31 cellular contexts compared by ENCODE assay signal in genomic region chr4:137812258-137812657, GRCh38.
"Had no signal": no experiment of that assay in that cellular context is flagged by ENCODE, and none has a peak within 500 bp of the region (broad histone marks: within the 10 kb centered on the region; RNA-seq: fewer than 3 reads in every experiment).

No MANE protein-coding gene starts in this region.

- H3K27ac ChIP-seq: adrenal gland, body of pancreas, esophagus muscularis mucosa, foreskin keratinocyte, gastrocnemius medialis, heart left ventricle had no signal

- FAIRE-seq: colon had no signal

- H3K9me3 ChIP-seq: body of pancreas, esophagus muscularis mucosa, gastrocnemius medialis had no signal

- H3K27me3 ChIP-seq: adrenal gland, body of pancreas, esophagus muscularis mucosa, foreskin keratinocyte, gastrocnemius medialis, heart left ventricle had no signal

- H3K4me3 ChIP-seq: adrenal gland, body of pancreas, esophagus muscularis mucosa, gastrocnemius medialis, heart left ventricle had no signal

- DNase-seq: activated CD4-positive, alpha-beta memory T cell treated with anti-CD3 and anti-CD28 coated beads for 36 hours; activated CD4-positive, alpha-beta T cell treated with anti-CD3 and anti-CD28 coated beads for 36 hours; activated CD4-positive, alpha-beta T cell treated with anti-CD3 and anti-CD28 coated beads, Interleukin-2, amount 10 ng/mL, durations not matched to agents 24 days and 14 days; activated CD4-positive, CD25-positive, alpha-beta regulatory T cell; activated CD4-positive, CD25-positive, alpha-beta regulatory T cell treated with anti-CD3 and anti-CD28 coated beads, Interleukin-2, amount 50 U/mL, for 72 hours; activated CD8-positive, alpha-beta memory T cell treated with anti-CD3 and anti-CD28 coated beads, Interleukin-2, amount 10 ng/mL, durations not matched to agents 7 days and 5 days; activated CD8-positive, alpha-beta memory T cell treated with anti-CD3 and anti-CD28 coated beads, Interleukin-2, amount 50 U/mL, for 4 hours; activated CD8-positive, alpha-beta T cell treated with anti-CD3 and anti-CD28 coated beads, Interleukin-2, amount 10 ng/mL, durations not matched to agents 7 days and 5 days; activated effector memory CD4-positive, alpha-beta T cell treated with anti-CD3 and anti-CD28 coated beads, Interleukin-2, amount 50 U/mL, for 16 hours; activated naive CD4-positive, alpha-beta T cell treated with anti-CD3 and anti-CD28 coated beads for 36 hours; activated naive CD8-positive, alpha-beta T cell treated with anti-CD3 and anti-CD28 coated beads for 36 hours; activated naive CD8-positive, alpha-beta T cell treated with anti-CD3 and anti-CD28 coated beads, Interleukin-2, amount 50 U/mL, for 24 hours; activated T-cell treated with anti-CD3 and anti-CD28 coated beads, Interleukin-2, amount 50 U/mL, for 1 hour; activated T-cell treated with anti-CD3 and anti-CD28 coated beads, Interleukin-2, amount 50 U/mL, for 48 hours; adrenal gland; amygdala; aorta; body of pancreas; caudate nucleus; cortex of kidney; dermis blood vessel endothelial cell; effector CD4-positive, alpha-beta T cell; effector memory CD8-positive, alpha-beta T cell; erythroblast; foreskin keratinocyte; gastrocnemius medialis; glutamatergic neuron; heart left ventricle; T-helper 2 cell had no signal

- ATAC-seq: activated CD4-positive, alpha-beta T cell treated with anti-CD3 and anti-CD28 coated beads for 36 hours; activated CD8-positive, alpha-beta memory T cell treated with anti-CD3 and anti-CD28 coated beads, Interleukin-2, amount 10 ng/mL, durations not matched to agents 7 days and 5 days; activated CD8-positive, alpha-beta T cell treated with anti-CD3 and anti-CD28 coated beads, Interleukin-2, amount 10 ng/mL, durations not matched to agents 7 days and 5 days; activated naive CD8-positive, alpha-beta T cell treated with anti-CD3 and anti-CD28 coated beads, Interleukin-2, amount 50 U/mL, for 24 hours; body of pancreas; effector memory CD8-positive, alpha-beta T cell; foreskin keratinocyte; gastrocnemius medialis; heart left ventricle had no signal

- H3K36me3 ChIP-seq: adrenal gland, esophagus muscularis mucosa, gastrocnemius medialis, heart left ventricle had no signal

- H3K4me1 ChIP-seq: adrenal gland, body of pancreas, esophagus muscularis mucosa, foreskin keratinocyte, gastrocnemius medialis, heart left ventricle had no signal
